Comparison of ENCODE assay signal across 1 cellular context in the genomic region with DNA sequence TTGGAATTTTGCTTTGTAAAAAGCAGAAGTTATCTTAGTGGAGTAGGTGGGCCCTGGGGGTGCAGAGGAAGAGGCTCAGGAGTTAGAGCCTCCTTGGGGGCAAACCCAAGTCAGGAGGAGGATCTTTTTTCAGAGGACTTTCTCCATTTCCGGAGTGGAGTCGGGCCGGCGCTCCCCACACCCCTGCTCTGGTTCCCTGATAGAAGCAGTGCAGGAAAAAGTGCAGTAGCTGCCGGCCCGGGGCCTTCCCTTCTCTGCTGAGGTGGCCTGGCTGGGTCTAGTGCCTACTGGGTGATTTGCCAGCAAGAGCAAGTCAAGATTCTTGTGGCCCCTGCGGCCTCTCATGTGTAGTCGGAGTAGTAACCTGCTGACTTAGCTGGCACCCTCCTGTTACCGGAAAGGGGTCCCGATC.
TF ChIP-seq lines count a peak whose summit lies in the region.

No MANE protein-coding gene starts in this region.

TF ChIP-seq in H1, 55 proteins besides CTCF, POLR2A, EP300 and RAD21 (continued from another document):
- TF ChIP-seq, protein P1, sequence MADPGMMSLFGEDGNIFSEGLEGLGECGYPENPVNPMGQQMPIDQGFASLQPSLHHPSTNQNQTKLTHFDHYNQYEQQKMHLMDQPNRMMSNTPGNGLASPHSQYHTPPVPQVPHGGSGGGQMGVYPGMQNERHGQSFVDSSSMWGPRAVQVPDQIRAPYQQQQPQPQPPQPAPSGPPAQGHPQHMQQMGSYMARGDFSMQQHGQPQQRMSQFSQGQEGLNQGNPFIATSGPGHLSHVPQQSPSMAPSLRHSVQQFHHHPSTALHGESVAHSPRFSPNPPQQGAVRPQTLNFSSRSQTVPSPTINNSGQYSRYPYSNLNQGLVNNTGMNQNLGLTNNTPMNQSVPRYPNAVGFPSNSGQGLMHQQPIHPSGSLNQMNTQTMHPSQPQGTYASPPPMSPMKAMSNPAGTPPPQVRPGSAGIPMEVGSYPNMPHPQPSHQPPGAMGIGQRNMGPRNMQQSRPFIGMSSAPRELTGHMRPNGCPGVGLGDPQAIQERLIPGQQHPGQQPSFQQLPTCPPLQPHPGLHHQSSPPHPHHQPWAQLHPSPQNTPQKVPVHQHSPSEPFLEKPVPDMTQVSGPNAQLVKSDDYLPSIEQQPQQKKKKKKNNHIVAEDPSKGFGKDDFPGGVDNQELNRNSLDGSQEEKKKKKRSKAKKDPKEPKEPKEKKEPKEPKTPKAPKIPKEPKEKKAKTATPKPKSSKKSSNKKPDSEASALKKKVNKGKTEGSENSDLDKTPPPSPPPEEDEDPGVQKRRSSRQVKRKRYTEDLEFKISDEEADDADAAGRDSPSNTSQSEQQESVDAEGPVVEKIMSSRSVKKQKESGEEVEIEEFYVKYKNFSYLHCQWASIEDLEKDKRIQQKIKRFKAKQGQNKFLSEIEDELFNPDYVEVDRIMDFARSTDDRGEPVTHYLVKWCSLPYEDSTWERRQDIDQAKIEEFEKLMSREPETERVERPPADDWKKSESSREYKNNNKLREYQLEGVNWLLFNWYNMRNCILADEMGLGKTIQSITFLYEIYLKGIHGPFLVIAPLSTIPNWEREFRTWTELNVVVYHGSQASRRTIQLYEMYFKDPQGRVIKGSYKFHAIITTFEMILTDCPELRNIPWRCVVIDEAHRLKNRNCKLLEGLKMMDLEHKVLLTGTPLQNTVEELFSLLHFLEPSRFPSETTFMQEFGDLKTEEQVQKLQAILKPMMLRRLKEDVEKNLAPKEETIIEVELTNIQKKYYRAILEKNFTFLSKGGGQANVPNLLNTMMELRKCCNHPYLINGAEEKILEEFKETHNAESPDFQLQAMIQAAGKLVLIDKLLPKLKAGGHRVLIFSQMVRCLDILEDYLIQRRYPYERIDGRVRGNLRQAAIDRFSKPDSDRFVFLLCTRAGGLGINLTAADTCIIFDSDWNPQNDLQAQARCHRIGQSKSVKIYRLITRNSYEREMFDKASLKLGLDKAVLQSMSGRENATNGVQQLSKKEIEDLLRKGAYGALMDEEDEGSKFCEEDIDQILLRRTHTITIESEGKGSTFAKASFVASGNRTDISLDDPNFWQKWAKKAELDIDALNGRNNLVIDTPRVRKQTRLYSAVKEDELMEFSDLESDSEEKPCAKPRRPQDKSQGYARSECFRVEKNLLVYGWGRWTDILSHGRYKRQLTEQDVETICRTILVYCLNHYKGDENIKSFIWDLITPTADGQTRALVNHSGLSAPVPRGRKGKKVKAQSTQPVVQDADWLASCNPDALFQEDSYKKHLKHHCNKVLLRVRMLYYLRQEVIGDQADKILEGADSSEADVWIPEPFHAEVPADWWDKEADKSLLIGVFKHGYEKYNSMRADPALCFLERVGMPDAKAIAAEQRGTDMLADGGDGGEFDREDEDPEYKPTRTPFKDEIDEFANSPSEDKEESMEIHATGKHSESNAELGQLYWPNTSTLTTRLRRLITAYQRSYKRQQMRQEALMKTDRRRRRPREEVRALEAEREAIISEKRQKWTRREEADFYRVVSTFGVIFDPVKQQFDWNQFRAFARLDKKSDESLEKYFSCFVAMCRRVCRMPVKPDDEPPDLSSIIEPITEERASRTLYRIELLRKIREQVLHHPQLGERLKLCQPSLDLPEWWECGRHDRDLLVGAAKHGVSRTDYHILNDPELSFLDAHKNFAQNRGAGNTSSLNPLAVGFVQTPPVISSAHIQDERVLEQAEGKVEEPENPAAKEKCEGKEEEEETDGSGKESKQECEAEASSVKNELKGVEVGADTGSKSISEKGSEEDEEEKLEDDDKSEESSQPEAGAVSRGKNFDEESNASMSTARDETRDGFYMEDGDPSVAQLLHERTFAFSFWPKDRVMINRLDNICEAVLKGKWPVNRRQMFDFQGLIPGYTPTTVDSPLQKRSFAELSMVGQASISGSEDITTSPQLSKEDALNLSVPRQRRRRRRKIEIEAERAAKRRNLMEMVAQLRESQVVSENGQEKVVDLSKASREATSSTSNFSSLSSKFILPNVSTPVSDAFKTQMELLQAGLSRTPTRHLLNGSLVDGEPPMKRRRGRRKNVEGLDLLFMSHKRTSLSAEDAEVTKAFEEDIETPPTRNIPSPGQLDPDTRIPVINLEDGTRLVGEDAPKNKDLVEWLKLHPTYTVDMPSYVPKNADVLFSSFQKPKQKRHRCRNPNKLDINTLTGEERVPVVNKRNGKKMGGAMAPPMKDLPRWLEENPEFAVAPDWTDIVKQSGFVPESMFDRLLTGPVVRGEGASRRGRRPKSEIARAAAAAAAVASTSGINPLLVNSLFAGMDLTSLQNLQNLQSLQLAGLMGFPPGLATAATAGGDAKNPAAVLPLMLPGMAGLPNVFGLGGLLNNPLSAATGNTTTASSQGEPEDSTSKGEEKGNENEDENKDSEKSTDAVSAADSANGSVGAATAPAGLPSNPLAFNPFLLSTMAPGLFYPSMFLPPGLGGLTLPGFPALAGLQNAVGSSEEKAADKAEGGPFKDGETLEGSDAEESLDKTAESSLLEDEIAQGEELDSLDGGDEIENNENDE (IDR thresholded peaks at IDR 0.05; ENCODE audit: insufficient replicate concordance, low read length), result no peak
